1 cellular context compared by ENCODE assay signal in genomic region chr17:21321061-21321460, GRCh38. TPM values are rescaled to one million over a fixed set of nuclear protein-coding genes. Genes with fewer than 3 reads are reported as not detected.
"Had no signal": no experiment of that assay in that cellular context is flagged by ENCODE, and none has a peak within 500 bp of the region (broad histone marks: within the 10 kb centered on the region; RNA-seq: fewer than 3 reads in every experiment).

No MANE protein-coding gene starts in this region.

RNA-seq across cellular contexts. Expression of gene KCNJ12, which starts 55.1 kb away (rescaled TPM):
- total RNA-seq: SJSA1 had no signal
